In the genomic region with DNA sequence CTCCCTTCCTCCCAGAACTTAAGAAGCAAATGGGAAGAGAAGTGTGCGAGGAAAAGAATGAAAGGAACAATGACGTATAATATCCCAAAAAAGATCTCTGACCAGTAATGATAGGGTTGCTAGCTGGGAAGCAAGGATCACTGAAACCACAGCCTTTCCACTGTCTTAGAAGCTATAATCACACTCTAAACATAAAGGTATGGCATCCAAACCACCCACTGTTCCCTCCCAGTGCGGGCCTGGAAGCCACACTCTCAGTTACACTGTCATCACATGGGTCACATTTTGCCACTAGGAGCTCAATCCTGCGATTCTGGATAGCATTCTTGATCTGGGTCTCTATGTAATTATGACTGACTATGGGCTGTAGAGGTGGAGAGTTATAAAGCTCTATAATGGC, we compare ENCODE assay signal across 20 cellular contexts.
"Had no signal": no experiment of that assay in that cellular context is flagged by ENCODE, and none has a peak within 500 bp of the region (broad histone marks: within the 10 kb centered on the region; RNA-seq: fewer than 3 reads in every experiment).

No MANE protein-coding gene starts in this region.

- H3K9me3 Mint-ChIP-seq: activated B cell treated with CpG ODN at 0.5 μM for 24 hours; activated CD4-positive, alpha-beta memory T cell treated with anti-CD3 and anti-CD28 coated beads for 36 hours; activated naive CD4-positive, alpha-beta T cell treated with anti-CD3 and anti-CD28 coated beads for 36 hours; activated T-helper 2 cell treated with anti-CD3 and anti-CD28 coated beads, Interferon-gamma antibody, Interleukin-2, Interleukin-4, amounts not matched to agents 10 μg/mL and 5 μg/mL and 100 μg/mL, durations not matched to agents 14 hours and 24 hours and 36 hours; central memory CD8-positive, alpha-beta T cell; stimulated activated memory B cell treated with anti-CD40 and anti-IgM and Interleukin-4, amounts not matched to agents 10 μg/mL and 1 μg/mL and 100 μg/mL, for 72 hours had no signal

- H3K9me3 ChIP-seq: gastroesophageal sphincter, heart left ventricle, pancreas, right lobe of liver, spleen had no signal

- H3K27ac Mint-ChIP-seq: activated B cell treated with CpG ODN at 0.5 μM for 24 hours; activated CD4-positive, alpha-beta memory T cell treated with anti-CD3 and anti-CD28 coated beads for 36 hours; activated CD8-positive, alpha-beta memory T cell treated with anti-CD3 and anti-CD28 coated beads, Interleukin-2, amount 10 ng/mL, durations not matched to agents 7 days and 5 days; activated naive CD4-positive, alpha-beta T cell treated with anti-CD3 and anti-CD28 coated beads for 36 hours; activated T-helper 2 cell treated with anti-CD3 and anti-CD28 coated beads, Interferon-gamma antibody, Interleukin-2, Interleukin-4, amounts not matched to agents 10 μg/mL and 5 μg/mL and 100 μg/mL, durations not matched to agents 14 hours and 24 hours and 36 hours; stimulated activated memory B cell treated with anti-CD40 and anti-IgM and Interleukin-4, amounts not matched to agents 10 μg/mL and 1 μg/mL and 100 μg/mL, for 72 hours had no signal

- FAIRE-seq: endometrium, kidney, pancreas had no signal

- H3K4me3 ChIP-seq: gastroesophageal sphincter, heart left ventricle, pancreas, right lobe of liver, spleen had no signal

- H3K4me3 Mint-ChIP-seq: activated B cell treated with CpG ODN at 0.5 μM for 24 hours; activated CD4-positive, alpha-beta memory T cell treated with anti-CD3 and anti-CD28 coated beads for 36 hours; activated CD8-positive, alpha-beta memory T cell treated with anti-CD3 and anti-CD28 coated beads, Interleukin-2, amount 10 ng/mL, durations not matched to agents 7 days and 5 days; activated naive CD4-positive, alpha-beta T cell treated with anti-CD3 and anti-CD28 coated beads for 36 hours; central memory CD8-positive, alpha-beta T cell; stimulated activated memory B cell treated with anti-CD40 and anti-IgM and Interleukin-4, amounts not matched to agents 10 μg/mL and 1 μg/mL and 100 μg/mL, for 72 hours had no signal

- DNase-seq: activated B cell treated with CpG ODN at 0.5 μM for 24 hours; activated CD4-positive, alpha-beta memory T cell treated with anti-CD3 and anti-CD28 coated beads for 36 hours; activated CD4-positive, alpha-beta T cell treated with anti-CD3 and anti-CD28 coated beads for 4 hours; activated CD8-positive, alpha-beta memory T cell treated with anti-CD3 and anti-CD28 coated beads, Interleukin-2, amount 10 ng/mL, durations not matched to agents 7 days and 5 days; activated naive CD4-positive, alpha-beta T cell treated with anti-CD3 and anti-CD28 coated beads for 36 hours; cortex of kidney; erythroblast; heart left ventricle; kidney; midbrain; pancreas; right lobe of liver; spleen; stimulated activated CD4-positive, alpha-beta T cell treated with anti-CD3 and anti-CD28 coated beads, Interleukin-4, amount 100 ng/mL, for 4 hours had no signal

- H3K27me3 Mint-ChIP-seq: activated CD4-positive, alpha-beta memory T cell treated with anti-CD3 and anti-CD28 coated beads for 36 hours had no signal

- H3K27me3 ChIP-seq: gastroesophageal sphincter, heart left ventricle, pancreas, right lobe of liver, spleen had no signal

- H3K36me3 Mint-ChIP-seq: activated CD4-positive, alpha-beta memory T cell treated with anti-CD3 and anti-CD28 coated beads for 36 hours; activated CD8-positive, alpha-beta memory T cell treated with anti-CD3 and anti-CD28 coated beads, Interleukin-2, amount 10 ng/mL, durations not matched to agents 7 days and 5 days; stimulated activated memory B cell treated with anti-CD40 and anti-IgM and Interleukin-4, amounts not matched to agents 10 μg/mL and 1 μg/mL and 100 μg/mL, for 72 hours had no signal

- ATAC-seq: activated CD8-positive, alpha-beta memory T cell treated with anti-CD3 and anti-CD28 coated beads, Interleukin-2, amount 10 ng/mL, durations not matched to agents 7 days and 5 days; gastroesophageal sphincter; heart left ventricle; left lobe of liver; pancreas; right lobe of liver; stimulated activated memory B cell treated with anti-CD40 and anti-IgM and Interleukin-4, amounts not matched to agents 10 μg/mL and 1 μg/mL and 100 μg/mL, for 72 hours had no signal

- H3K27ac ChIP-seq: heart left ventricle, pancreas, right lobe of liver, spleen had no signal

- H3K4me1 Mint-ChIP-seq: activated B cell treated with CpG ODN at 0.5 μM for 24 hours; activated CD8-positive, alpha-beta memory T cell treated with anti-CD3 and anti-CD28 coated beads, Interleukin-2, amount 10 ng/mL, durations not matched to agents 7 days and 5 days had no signal

- H3K36me3 ChIP-seq: gastroesophageal sphincter, heart left ventricle, pancreas, spleen had no signal

- H3K4me1 ChIP-seq: pancreas, right lobe of liver had no signal
